ENCODE assay signal across 8 cellular contexts in the genomic region with DNA sequence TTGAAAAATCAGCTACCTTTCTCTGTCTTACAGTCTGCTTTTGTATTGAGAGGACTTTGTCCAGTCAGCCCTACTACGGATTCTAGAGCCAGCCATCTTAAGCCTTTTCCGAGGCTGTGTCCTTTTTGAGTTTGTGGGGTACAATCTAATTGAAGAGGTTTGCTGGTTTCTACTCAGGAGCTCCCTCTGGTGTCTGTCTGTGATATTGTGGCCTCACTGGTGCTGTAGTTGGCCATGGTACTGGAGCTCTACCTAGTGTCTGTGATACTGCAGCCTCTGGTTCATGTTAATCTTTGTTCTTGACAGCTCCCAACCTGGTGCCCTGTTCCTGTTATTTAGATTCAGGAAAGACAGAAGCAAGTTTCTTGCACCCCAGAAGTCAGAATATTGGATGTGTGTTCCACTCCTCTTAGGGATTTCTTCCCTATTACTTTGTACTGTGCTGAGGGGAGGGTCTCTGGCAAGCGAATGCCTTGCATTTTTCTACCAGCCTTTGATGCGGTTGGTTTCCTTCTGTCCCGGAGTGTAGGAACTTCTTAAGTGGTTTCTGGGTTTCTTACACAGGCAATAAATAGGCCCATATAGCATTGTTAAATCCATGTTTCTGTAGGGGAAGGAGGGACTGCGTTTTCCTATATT.
DNase-seq lines count a peak whose midpoint lies in the region; ATAC-seq and TF ChIP-seq lines count a peak whose summit lies in the region.

No MANE protein-coding gene starts in this region.

- POLR2A ChIA-PET in BJ (lab: Charles Lee) = no interaction called here

- intact Hi-C loops in esophagus muscularis mucosa (cut with DNase I) = no loop called here

- no peaks in the 10 kb centered on the region for H3K36me3 ChIP-seq in BJ (ENCODE audit: control insufficient read depth, insufficient read depth, low read length)
- H3K36me3 ChIP-seq in esophagus muscularis mucosa = peaks cover 11 to 76% (median 45%) of the 10 kb centered on the region in 4 donors
- peaks cover 37% of the 10 kb centered on the region for H3K36me3 ChIP-seq in neutrophil

- TF ChIP-seq CTCF in BJ (IDR thresholded peaks at IDR 0.05; ENCODE audit: insufficient read depth, low read depth, low read length) = peak; percentile 84
- TF ChIP-seq CTCF in esophagus muscularis mucosa (IDR thresholded peaks at IDR 0.05) = peak; percentile 45 to 59 (median 51)
- TF ChIP-seq CTCF in neutrophil (IDR thresholded peaks at IDR 0.05) = peak; percentile 63

- TF ChIP-seq POLR2A in esophagus muscularis mucosa (IDR thresholded peaks at IDR 0.05; ENCODE audit: low read depth) = no peak

- ATAC-seq in GM18520 (IDR thresholded peaks at IDR 0.05; ENCODE audit: unreplicated experiment) (peak; percentile 61), HG03045 (IDR thresholded peaks at IDR 0.05; ENCODE audit: unreplicated experiment) (peak; percentile 68)

- peaks cover 0 to 21% (median 14%) of the 10 kb centered on the region in 4 donors for H3K9me3 ChIP-seq in esophagus muscularis mucosa
- H3K9me3 ChIP-seq in neutrophil = no peaks in the 10 kb centered on the region

- DNase-seq in BJ (ENCODE audit: low read depth) = no peak
- DNase-seq in NOMO-1 treated with dmso at 0.1 percent for 144 hours (lab: John Stamatoyannopoulos, UW; ENCODE audit: unreplicated experiment) = peak; percentile 48
- peak in 2 of 3 experiments; percentile 24 to 60 for DNase-seq in activated CD8-positive, alpha-beta memory T cell treated with anti-CD3 and anti-CD28 coated beads for 48 hours (ENCODE audit: low read depth in 2 of 3, low spot score in 2 of 3)
- no peak for DNase-seq in esophagus muscularis mucosa (ENCODE audit: extremely low spot score)
- DNase-seq in NCI-H2196 treated with DMSO at 0.1 percent for 48 hours (lab: John Stamatoyannopoulos, UW; ENCODE audit: unreplicated experiment) = no peak

- H3K27me3 ChIP-seq in BJ (ENCODE audit: control insufficient read depth, insufficient read depth, low read length) (no peaks in the 10 kb centered on the region), esophagus muscularis mucosa (no peaks in the 10 kb centered on the region), neutrophil (no peaks in the 10 kb centered on the region)

- H3K4me3 ChIP-seq in BJ (ENCODE audit: low read depth, low read length) (no peak overlapping the region), esophagus muscularis mucosa (no peak overlapping the region), neutrophil (ENCODE audit: low read depth in 1 of 2, low read length in 1 of 2) (no peak overlapping the region)

- H3K27ac ChIP-seq in esophagus muscularis mucosa (replicated peaks in 1 of 4) (no peak overlapping the region), neutrophil (no peak overlapping the region)

- H3K4me1 ChIP-seq in esophagus muscularis mucosa (peaks cover 4 to 12% (median 12%) of the 10 kb centered on the region in 4 donors), neutrophil (ENCODE audit: control insufficient read depth in 1 of 2, insufficient read depth in 1 of 2, low read depth in 1 of 2, low read length in 1 of 2) (no peaks in the 10 kb centered on the region)

- 81% methylated on average over 6 of the region's 6 CpGs for WGBS in esophagus muscularis mucosa

- CTCF ChIA-PET in BJ (lab: Yijun Ruan, JAX) = interaction anchor here (0.5 to 2.8 kb wide), 21 partner anchors 8 to 906 kb away, joined by 3 to 18 read pairs (median 4); no protein-coding TSS in a partner anchor

- TF ChIP-seq EP300 in esophagus muscularis mucosa (IDR thresholded peaks at IDR 0.05) = no peak

Comparison
In these comparisons a context has a peak if more than half of its experiments do, and no peak if none do; other contexts are left out.
1. DNase-seq: peak in NOMO-1 treated with dmso at 0.1 percent for 144 hours (single experiment) and activated CD8-positive, alpha-beta memory T cell treated with anti-CD3 and anti-CD28 coated beads for 48 hours (2 of 3); none in BJ (single experiment), esophagus muscularis mucosa (single experiment) and NCI-H2196 treated with DMSO at 0.1 percent for 48 hours (single experiment).
2. Peak in every context shown above with its lines, with median percentiles within 50 percentile points of each other: CTCF ChIP-seq.